8 cellular contexts compared by ENCODE assay signal in genomic region chr16:2023098-2023925, GRCh38. TPM values are rescaled to one million over a fixed set of nuclear protein-coding genes. Genes with fewer than 3 reads are reported as not detected.
DNase-seq lines count a peak whose midpoint lies in the region; ATAC-seq and TF ChIP-seq lines count a peak whose summit lies in the region.

No MANE protein-coding gene starts in this region.

- H3K79me2 ChIP-seq in mammary epithelial cell (ENCODE audit: insufficient read depth, low read length) = no peaks in the 10 kb centered on the region

- peak overlapping the region; percentile 75 for H2AFZ ChIP-seq in mammary epithelial cell (ENCODE audit: low read depth, low read length)

- peak; percentile 81 for ATAC-seq in HG02840 (IDR thresholded peaks at IDR 0.05; ENCODE audit: low FRiP score, unreplicated experiment)
- ATAC-seq in GM21423 (IDR thresholded peaks at IDR 0.05; ENCODE audit: unreplicated experiment) = no peak

- H3K4me3 ChIP-seq in WI38 (ENCODE audit: low read depth, low read length) (peak overlapping the region; percentile 42), mammary epithelial cell (replicated peaks in 1 of 3; ENCODE audit: insufficient read depth in 1 of 3, low read depth in 2 of 3, low read length in 3 of 3) (peak overlapping the region in 1 of 3 experiments; percentile 28), spleen (peak overlapping the region in 7 of 8 donors; percentile 21 to 64 (median 25))

- TF ChIP-seq CTCF in GM12873 (IDR thresholded peaks at IDR 0.05; ENCODE audit: insufficient read depth, low read depth, low read length, missing control alignments) = peak; percentile 98
- TF ChIP-seq CTCF in WI38 (IDR thresholded peaks at IDR 0.05; ENCODE audit: low read depth, low read length) = peak; percentile 64
- TF ChIP-seq CTCF in mammary epithelial cell (conservative IDR thresholded peaks at IDR 0.05 in 1 of 2, IDR thresholded peaks at IDR 0.05 in 1 of 2; ENCODE audit: extremely low read depth in 1 of 2, insufficient read depth in 1 of 2, low read depth in 1 of 2, low read length in 2 of 2) = peak; percentile 82 to 91
- TF ChIP-seq CTCF in spleen (IDR thresholded peaks at IDR 0.05 in 8 of 11, conservative IDR thresholded peaks at IDR 0.05 in 3 of 11) = peak; percentile 98 to 100 (median 99)

- peaks cover 20% of the 10 kb centered on the region for H3K4me1 ChIP-seq in mammary epithelial cell (ENCODE audit: insufficient read depth, low read length)
- H3K4me1 ChIP-seq in spleen = peaks cover 27 to 79% (median 63%) of the 10 kb centered on the region in 6 donors

- CTCF ChIA-PET in mammary epithelial cell (lab: Charles Lee; ENCODE audit: low non-redundant PET) = interaction anchor here (0.6 kb wide), 2 partner anchors 59 to 118 kb away, joined by 4 to 6 read pairs; no protein-coding TSS in a partner anchor

- intact Hi-C loops in mammary epithelial cell (cut with micrococcal nuclease) = loop anchor here (1.0 to 2.0 kb wide), 3 partner anchors 59 to 229 kb away; no protein-coding TSS in a partner anchor
- intact Hi-C loops in spleen (cut with DNase I; ENCODE audit: low total_unique reads) = no loop called here

- peak in 1 of 3 donors; percentile 44 for TF ChIP-seq POLR2A in spleen (IDR thresholded peaks at IDR 0.05)

- no peak overlapping the region for H3K9ac ChIP-seq in mammary epithelial cell (ENCODE audit: insufficient read depth, low read length)

- H3K27ac ChIP-seq in mammary epithelial cell (ENCODE audit: insufficient read depth, low read depth, low read length) = no peak overlapping the region
- H3K27ac ChIP-seq in spleen = peak overlapping the region; percentile 62 to 88 (median 84)

- H4K20me1 ChIP-seq in mammary epithelial cell (ENCODE audit: insufficient read depth, low read length) = no peaks in the 10 kb centered on the region

- peak overlapping the region; percentile 72 for H3K4me2 ChIP-seq in mammary epithelial cell (ENCODE audit: insufficient read depth, low read depth, low read length)

- no peaks in the 10 kb centered on the region for H3K36me3 ChIP-seq in mammary epithelial cell (ENCODE audit: insufficient read depth, low read length)
- H3K36me3 ChIP-seq in spleen = no peaks in the 10 kb centered on the region

- H3K27me3 ChIP-seq in mammary epithelial cell (ENCODE audit: insufficient read depth, low read length) (peaks cover 11% of the 10 kb centered on the region), spleen (replicated peaks in 1 of 7) (peaks cover 0 to 81% (median 39%) of the 10 kb centered on the region in 7 donors)

- H3K9me3 ChIP-seq in mammary epithelial cell (replicated peaks; ENCODE audit: insufficient read depth, low read length) (no peaks in the 10 kb centered on the region), spleen (no peaks in the 10 kb centered on the region)

- DNase-seq in NCI-H2107 treated with DMSO at 0.1 percent for 48 hours (lab: John Stamatoyannopoulos, UW; ENCODE audit: unreplicated experiment) (peak; percentile 40), mammary epithelial cell (peak; percentile 74), inferior parietal cortex (ENCODE audit: extremely low spot score) (peak; percentile 92), spleen (peak; percentile 99)

- BruUV-seq in mammary epithelial cell (replicated peaks; lab: Mats Ljungman, UMichigan) = no TSS peak

- in situ Hi-C loops in mammary epithelial cell (cut with MboI; ENCODE audit: low sequenced_read_pairs in 2 of 2) = loop anchor here in 1 of 2 donors (10.0 kb wide), 1 partner anchor 121 kb away; the partner anchor contains the start of gene RAB26

- dilution Hi-C loops in mammary epithelial cell (cut with HindIII; ENCODE audit: low sequenced_read_pairs) = no loop called here

- WGBS in mammary epithelial cell (ENCODE audit: low coverage, missing lambda C conversion rate) = 41% methylated on average over 6 of the region's 51 CpGs
- 3 to 16% (median 10%) methylated on average over 14 to 51 of the region's 51 CpGs for WGBS in spleen, 5 donors

RNA-seq across cellular contexts. Expression of gene NHERF2, which starts 3.4 kb away (rescaled TPM):
- 10 to 100 TPM in 1 of 2 donors, 1 to 10 TPM in 1; 8.3 to 19.0 TPM for total RNA-seq in mammary epithelial cell
- 9.5 TPM for polyA plus RNA-seq in mammary epithelial cell
- 0.62 TPM for polyA minus RNA-seq in mammary epithelial cell
- 100 to 1,000 TPM in 4 of 7 donors, 10 to 100 TPM in 3; 62.4 to 179 (median 126) TPM for total RNA-seq in spleen
- polyA plus RNA-seq in spleen = 100 to 1,000 TPM in 1 of 3 donors, 10 to 100 TPM in 2; 64.6 to 218 (median 71.2) TPM

RNA-seq across cellular contexts. Expression of gene NPW, which starts 3.7 kb away (rescaled TPM):
- total RNA-seq in mammary epithelial cell (1 to 10 TPM in 1 of 2 donors, not detected in 1; 1.6 TPM), spleen (1 to 10 TPM in 1 of 7 donors, under 1 TPM in 3, not detected in 3; 0.51 to 1.9 (median 0.89) TPM)
- polyA plus RNA-seq in mammary epithelial cell (0.18 TPM), spleen (1 to 10 TPM in 2 of 3 donors, under 1 TPM in 1; 0.30 to 2.5 (median 2.3) TPM)
- not detected for polyA minus RNA-seq in mammary epithelial cell

RNA-seq across cellular contexts. Expression of gene ZNF598, which starts 13.7 kb away (rescaled TPM):
- 100 to 1,000 TPM in 1 of 2 donors, 10 to 100 TPM in 1; 31.8 to 133 TPM for total RNA-seq in mammary epithelial cell
- polyA plus RNA-seq in mammary epithelial cell = 45.4 TPM
- polyA minus RNA-seq in mammary epithelial cell = 13.2 TPM
- total RNA-seq in spleen = 10 to 100 TPM; 34.6 to 56.2 (median 47.2) TPM
- polyA plus RNA-seq in spleen = 10 to 100 TPM; 21.8 to 45.5 (median 29.0) TPM

RNA-seq across cellular contexts. Expression of gene NTHL1, which starts 24.3 kb away (rescaled TPM):
- total RNA-seq in mammary epithelial cell = 10 to 100 TPM; 11.3 to 23.2 TPM
- polyA plus RNA-seq in mammary epithelial cell = 21.3 TPM
- polyA minus RNA-seq in mammary epithelial cell = 13.9 TPM
- total RNA-seq in spleen = 10 to 100 TPM in 6 of 7 donors, 1 to 10 TPM in 1; 9.6 to 29.6 (median 20.0) TPM
- 10 to 100 TPM; 31.3 to 52.1 (median 37.0) TPM for polyA plus RNA-seq in spleen

RNA-seq across cellular contexts. Expression of gene TSC2, which starts 24.5 kb away (rescaled TPM):
- 10 to 100 TPM; 56.2 to 92.0 TPM for total RNA-seq in mammary epithelial cell
- polyA plus RNA-seq in mammary epithelial cell = 33.9 TPM
- 155 TPM for polyA minus RNA-seq in mammary epithelial cell
- 100 to 1,000 TPM in 4 of 7 donors, 10 to 100 TPM in 3; 63.8 to 185 (median 103) TPM for total RNA-seq in spleen
- 10 to 100 TPM; 20.7 to 82.0 (median 53.3) TPM for polyA plus RNA-seq in spleen

Comparison
In these comparisons a context has a peak if more than half of its experiments do, and no peak if none do; other contexts are left out.
1. DNase-seq: peak in every context shown above with its lines; median percentile 99 in spleen; 92 in inferior parietal cortex; 74 in mammary epithelial cell; 40 in NCI-H2107 treated with DMSO at 0.1 percent for 48 hours.